In genomic region chr11:45354976-45355705, GRCh38 we compare ENCODE assay signal across 9 cellular contexts.
DNase-seq lines count a peak whose midpoint lies in the region; ATAC-seq, FAIRE-seq and TF ChIP-seq lines count a peak whose summit lies in the region.
"Had no signal": no experiment of that assay in that cellular context is flagged by ENCODE, and none has a peak within 500 bp of the region (broad histone marks: within the 10 kb centered on the region; RNA-seq: fewer than 3 reads in every experiment).

No MANE protein-coding gene starts in this region.

- H2AFZ ChIP-seq in keratinocyte (ENCODE audit: control insufficient read depth, low read length) = peak overlapping the region; percentile 53

- dilution Hi-C loops in keratinocyte (cut with MboI; ENCODE audit: extremely low pct_ligation_motif_present, low sequenced_read_pairs) = no loop called here

- H3K4me3 ChIP-seq in H7 (ENCODE audit: insufficient read depth, low read depth, low read length) = peak overlapping the region; percentile 59
- peak overlapping the region in 2 of 3 experiments; percentile 12 to 19 for H3K4me3 ChIP-seq in keratinocyte (ENCODE audit: control insufficient read depth in 2 of 3, extremely low read depth in 1 of 3, insufficient read depth in 2 of 3, low read depth in 1 of 3, low read length in 3 of 3)

- H3K9me3 ChIP-seq in keratinocyte (ENCODE audit: control insufficient read depth, low read depth, low read length) = no peaks in the 10 kb centered on the region

- no peaks in the 10 kb centered on the region for H3K79me2 ChIP-seq in keratinocyte (ENCODE audit: control insufficient read depth, insufficient read depth, low read length)

- no peak for FAIRE-seq in keratinocyte (lab: Jason Lieb, UNC)

- no peak overlapping the region for H3K27ac ChIP-seq in keratinocyte (ENCODE audit: control insufficient read depth, insufficient read depth, low read length)
- H3K27ac ChIP-seq: VCaP had no signal

- peak; percentile 95 to 96 for ATAC-seq in activated CD4-positive, CD25-positive, alpha-beta regulatory T cell treated with anti-CD3 and anti-CD28 coated beads, Interleukin-2, amount 50 U/mL, for 24 hours

- no peak for TF ChIP-seq CTCF in keratinocyte (optimal IDR thresholded peaks at IDR 0.05 in 1 of 3, IDR thresholded peaks at IDR 0.05 in 1 of 3, conservative IDR thresholded peaks at IDR 0.05 in 1 of 3; ENCODE audit: extremely low read depth in 1 of 3, insufficient read depth in 2 of 3, low read length in 3 of 3)

- H3K36me3 ChIP-seq in H7 (replicated peaks; ENCODE audit: control insufficient read depth, insufficient read depth, low read length) (no peaks in the 10 kb centered on the region), keratinocyte (ENCODE audit: control insufficient read depth in 2 of 2, extremely low read depth in 1 of 2, insufficient read depth in 2 of 2, low read length in 2 of 2) (no peaks in the 10 kb centered on the region)

- H3K9ac ChIP-seq in keratinocyte (ENCODE audit: control insufficient read depth, extremely low read depth, insufficient read depth, low read length) = no peak overlapping the region

- no peaks in the 10 kb centered on the region for H3K4me1 ChIP-seq in keratinocyte (ENCODE audit: control insufficient read depth, extremely low read depth, insufficient read depth, low read length)

- DNase-seq in DMS79 treated with DMSO at 0.1 percent for 48 hours (lab: John Stamatoyannopoulos, UW) (peak; percentile 59), H7 (peak; percentile 85), NCI-H1436 (lab: John Stamatoyannopoulos, UW) (peak; percentile 85), cerebellar cortex (ENCODE audit: low spot score) (peak; percentile 86), keratinocyte (ENCODE audit: low read depth, low spot score) (no peak), RKO (ENCODE audit: low spot score) (no peak)
- peak; percentile 78 to 85 for DNase-seq in stimulated activated CD4-positive, alpha-beta T cell treated with anti-CD3 and anti-CD28 coated beads, Interleukin-15, amount 100 ng/mL, for 1 hour (ENCODE audit: low read depth in 1 of 2, low spot score in 1 of 2)

- peak overlapping the region; percentile 51 for H3K4me2 ChIP-seq in keratinocyte (ENCODE audit: control insufficient read depth, extremely low read depth, insufficient read depth, low read depth, low read length)

- H3K27me3 ChIP-seq in H7 (ENCODE audit: control insufficient read depth, insufficient read depth, low read length) (no peaks in the 10 kb centered on the region), keratinocyte (ENCODE audit: control insufficient read depth, extremely low read depth, insufficient read depth, low read length) (peaks cover 18% of the 10 kb centered on the region)

- no peaks in the 10 kb centered on the region for H3K9me1 ChIP-seq in keratinocyte (ENCODE audit: control insufficient read depth, extremely low read depth, insufficient read depth, low read length)

- H4K20me1 ChIP-seq in keratinocyte (ENCODE audit: control insufficient read depth, extremely low read depth, insufficient read depth, low read length) = no peaks in the 10 kb centered on the region

Comparison
In these comparisons a context has a peak if more than half of its experiments do, and no peak if none do; other contexts are left out.
1. DNase-seq: peak in DMS79 treated with DMSO at 0.1 percent for 48 hours (single experiment), H7 (single experiment), NCI-H1436 (single experiment), cerebellar cortex (single experiment) and stimulated activated CD4-positive, alpha-beta T cell treated with anti-CD3 and anti-CD28 coated beads, Interleukin-15, amount 100 ng/mL, for 1 hour (2 of 2); none in keratinocyte (single experiment) and RKO (single experiment).